ENCODE assay signal across 12 cellular contexts in genomic region chr3:12438318-12438717, GRCh38. TPM values are rescaled to one million over a fixed set of nuclear protein-coding genes. Genes with fewer than 3 reads are reported as not detected.
DNase-seq lines count a peak whose midpoint lies in the region; ATAC-seq and TF ChIP-seq lines count a peak whose summit lies in the region.
"Had no signal": no experiment of that assay in that cellular context is flagged by ENCODE, and none has a peak within 500 bp of the region (broad histone marks: within the 10 kb centered on the region; RNA-seq: fewer than 3 reads in every experiment).

No MANE protein-coding gene starts in this region.

- H3K9me3 ChIP-seq in colonic mucosa: no peaks in the 10 kb centered on the region
- H3K9me3 ChIP-seq: HAP-1 had no signal

- DNase-seq in M059J (ENCODE audit: low read depth) (peak; percentile 66), colonic mucosa (no peak), posterior vena cava (ENCODE audit: low spot score) (peak; percentile 23), middle frontal gyrus (ENCODE audit: extremely low spot score, low spot score) (no peak), iPS-NIHi7 (ENCODE audit: extremely low spot score) (no peak), cerebellum (ENCODE audit: low spot score) (no peak)
- DNase-seq: C1 segment of cervical spinal cord; CD4-positive, alpha-beta T cell; DMS79; HFFc6 had no signal

- TF ChIP-seq CTCF in colonic mucosa (IDR thresholded peaks at IDR 0.05): no peak

- H3K36me3 ChIP-seq in colonic mucosa: no peaks in the 10 kb centered on the region
- H3K36me3 ChIP-seq: HAP-1 had no signal

- peaks cover 12% of the 10 kb centered on the region for H3K4me1 ChIP-seq in colonic mucosa
- H3K4me1 ChIP-seq: HAP-1 had no signal

- no peaks in the 10 kb centered on the region for H3K27me3 ChIP-seq in colonic mucosa

- no peak overlapping the region for H3K9ac ChIP-seq in colonic mucosa (ENCODE audit: low read depth in 2 of 2, low read length in 2 of 2)

- intact Hi-C loops in colonic mucosa (cut with DNase I): no loop called here
- intact Hi-C loops in posterior vena cava (cut with DNase I): no loop called here

- no peak overlapping the region for H3K4me3 ChIP-seq in colonic mucosa
- H3K4me3 ChIP-seq: HAP-1 had no signal

- no peak for ATAC-seq in HG02852 (IDR thresholded peaks at IDR 0.05; ENCODE audit: unreplicated experiment)

- peak overlapping the region; percentile 26 for H3K27ac ChIP-seq in colonic mucosa

RNA-seq across cellular contexts. Expression of gene TSEN2, which starts 46.0 kb away (rescaled TPM):
- 4.6 and 9.0 TPM in 2 replicates for total RNA-seq in M059J (2014; rRNA removed; shearing (Covaris generic))
- total RNA-seq in colonic mucosa: 10 to 100 TPM; 13.7 to 21.1 TPM
- 10 to 100 TPM; 13.8 TPM for total RNA-seq in posterior vena cava
- total RNA-seq in cerebellum: 36.0 TPM

Comparison
In these comparisons a context has a peak if more than half of its experiments do, and no peak if none do; other contexts are left out.
1. DNase-seq: peak in M059J (single experiment) and posterior vena cava (single experiment); none in colonic mucosa (single experiment), middle frontal gyrus (single experiment), iPS-NIHi7 (single experiment) and cerebellum (single experiment).